ENCODE assay signal across 1 cellular context in genomic region chr11:65380460-65381126, GRCh38.
TF ChIP-seq lines count a peak whose summit lies in the region.

No MANE protein-coding gene starts in this region.

TF ChIP-seq in HepG2, 621 proteins besides CTCF, POLR2A, EP300 and RAD21:
- TF ChIP-seq MED1 (CRISPR knock-in tag; IDR thresholded peaks at IDR 0.05) (peak; percentile 30; the same call in 1 of the 2 replicates), AGO2 (optimal IDR thresholded peaks at IDR 0.05; ENCODE audit: low read depth, low read length) (peak; percentile 17), NR2F6 (IDR thresholded peaks at IDR 0.05) (no peak; the same call in 1 of the 2 replicates), NR2F6 (CRISPR knock-in tag; IDR thresholded peaks at IDR 0.05) (peak; percentile 31; the same call in 1 of the 2 replicates), ZEB1 (IDR thresholded peaks at IDR 0.05; ENCODE audit: insufficient replicate concordance, low read depth) (peak; percentile 92), PHF20 (CRISPR knock-in tag; IDR thresholded peaks at IDR 0.05) (no peak), ASH2L (IDR thresholded peaks at IDR 0.05; ENCODE audit: insufficient read length, low read depth, low read length) (no peak), ZFY (CRISPR knock-in tag; IDR thresholded peaks at IDR 0.05) (no peak; the same call in 1 of the 2 replicates), ZNF263 (CRISPR knock-in tag; IDR thresholded peaks at IDR 0.05) (0 out of 2 replicates have a peak, but pooled peaks have one; percentile 19), ZNF225 (CRISPR knock-in tag; IDR thresholded peaks at IDR 0.05) (0 out of 2 replicates have a peak, but pooled peaks have one; percentile 41), ZNF687 (CRISPR knock-in tag; IDR thresholded peaks at IDR 0.05) (peak; percentile 55), TFDP2 (CRISPR knock-in tag; IDR thresholded peaks at IDR 0.05) (no peak), HNF4A (CRISPR knock-in tag; IDR thresholded peaks at IDR 0.05) (0 out of 2 replicates have a peak, but pooled peaks have one; percentile 23), NR2C2 (CRISPR knock-in tag; IDR thresholded peaks at IDR 0.05; ENCODE audit: borderline replicate concordance) (0 out of 2 replicates have a peak, but pooled peaks have one; percentile 24), ZNF333 (CRISPR knock-in tag; IDR thresholded peaks at IDR 0.05; ENCODE audit: borderline replicate concordance) (0 out of 2 replicates have a peak, but pooled peaks have one; percentile 35), HNF4G (IDR thresholded peaks at IDR 0.05; ENCODE audit: borderline replicate concordance, low read depth, low read length) (0 out of 2 replicates have a peak, but pooled peaks have one; percentile 4), HNF4G (CRISPR knock-in tag; IDR thresholded peaks at IDR 0.05; ENCODE audit: borderline replicate concordance, low read depth) (no peak), ZNF891 (CRISPR knock-in tag; IDR thresholded peaks at IDR 0.05) (0 out of 2 replicates have a peak, but pooled peaks have one; percentile 27), DZIP1 (CRISPR knock-in tag; IDR thresholded peaks at IDR 0.05) (0 out of 2 replicates have a peak, but pooled peaks have one; percentile 45), STAG1 (CRISPR knock-in tag; IDR thresholded peaks at IDR 0.05) (peak; percentile 5; the same call in 1 of the 2 replicates)
